ENCODE assay signal across 2 cellular contexts in the genomic region with DNA sequence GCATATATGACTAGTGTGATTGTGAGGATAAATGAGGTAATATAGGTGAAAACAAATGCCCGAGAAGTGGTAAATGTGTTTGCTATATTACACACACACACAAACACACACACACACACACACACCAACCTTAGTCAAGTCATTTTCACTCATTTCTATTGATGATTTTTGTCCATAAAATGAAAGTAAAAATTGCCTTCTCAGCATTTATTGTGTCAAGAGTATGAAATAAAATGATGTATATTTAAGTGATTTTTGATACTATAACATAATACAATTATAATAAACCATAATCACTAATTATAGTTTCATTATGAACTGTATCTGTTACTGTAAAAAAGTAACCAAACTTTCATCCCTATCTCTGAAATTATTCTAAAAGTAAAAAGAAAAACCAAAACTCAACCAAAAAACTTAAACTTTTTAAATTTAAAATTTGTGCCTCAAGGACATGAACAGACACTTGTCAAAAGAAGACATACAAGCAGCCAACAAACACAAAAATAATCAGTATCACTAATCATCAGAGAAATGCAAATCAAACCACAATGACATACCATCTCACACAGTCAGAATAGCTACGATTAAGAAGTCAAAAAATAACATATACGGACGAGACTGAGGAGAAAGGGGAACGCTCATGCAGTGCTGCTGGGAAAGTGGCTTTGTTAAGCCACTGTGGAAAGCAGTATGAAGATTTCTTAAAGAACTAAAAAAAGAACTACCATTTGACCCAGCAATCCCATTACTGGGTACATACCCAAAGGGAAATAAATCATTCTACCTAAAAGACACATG.
TF ChIP-seq lines count a peak whose summit lies in the region.

No MANE protein-coding gene starts in this region.

TF ChIP-seq in HepG2, 621 proteins besides CTCF, POLR2A, EP300 and RAD21:
- TF ChIP-seq MAFF (IDR thresholded peaks at IDR 0.05; ENCODE audit: low read depth, low read length) (peak; percentile 90), MAFK (conservative IDR thresholded peaks at IDR 0.05 in 1 of 2, IDR thresholded peaks at IDR 0.05 in 1 of 2; ENCODE audit: low read length in 2 of 2) (peak; percentile 87 to 95), GATAD2A (CRISPR knock-in tag; IDR thresholded peaks at IDR 0.05) (no peak)

TF ChIP-seq in GM12878, 131 proteins besides CTCF, POLR2A, EP300 and RAD21:
- TF ChIP-seq IKZF1 (conservative IDR thresholded peaks at IDR 0.05) (no peak), SP1 (IDR thresholded peaks at IDR 0.05; ENCODE audit: low read depth, low read length) (no peak), SMC3 (IDR thresholded peaks at IDR 0.05; ENCODE audit: borderline replicate concordance, low read length) (no peak), SMAD1 (IDR thresholded peaks at IDR 0.05; ENCODE audit: low read depth, partially characterized antibody) (no peak), SRF (IDR thresholded peaks at IDR 0.05; ENCODE audit: low read depth in 2 of 2, low read length in 2 of 2) (no peak), MTA2 (IDR thresholded peaks at IDR 0.05; ENCODE audit: low read depth) (no peak), HDGF (IDR thresholded peaks at IDR 0.05) (no peak), BHLHE40 (IDR thresholded peaks at IDR 0.05; ENCODE audit: borderline replicate concordance in 1 of 2, low read depth in 2 of 2, low read length in 1 of 2) (no peak), TCF3 (IDR thresholded peaks at IDR 0.05; ENCODE audit: borderline replicate concordance, insufficient read depth, low read depth, low read length) (no peak), RBBP5 (conservative IDR thresholded peaks at IDR 0.05) (no peak), CHD2 (IDR thresholded peaks at IDR 0.05; ENCODE audit: borderline replicate concordance, low read depth, low read length) (no peak), SPI1 (IDR thresholded peaks at IDR 0.05; ENCODE audit: borderline replicate concordance, insufficient read depth, low read depth, low read length) (no peak)
- TF ChIP-seq, protein P1, sequence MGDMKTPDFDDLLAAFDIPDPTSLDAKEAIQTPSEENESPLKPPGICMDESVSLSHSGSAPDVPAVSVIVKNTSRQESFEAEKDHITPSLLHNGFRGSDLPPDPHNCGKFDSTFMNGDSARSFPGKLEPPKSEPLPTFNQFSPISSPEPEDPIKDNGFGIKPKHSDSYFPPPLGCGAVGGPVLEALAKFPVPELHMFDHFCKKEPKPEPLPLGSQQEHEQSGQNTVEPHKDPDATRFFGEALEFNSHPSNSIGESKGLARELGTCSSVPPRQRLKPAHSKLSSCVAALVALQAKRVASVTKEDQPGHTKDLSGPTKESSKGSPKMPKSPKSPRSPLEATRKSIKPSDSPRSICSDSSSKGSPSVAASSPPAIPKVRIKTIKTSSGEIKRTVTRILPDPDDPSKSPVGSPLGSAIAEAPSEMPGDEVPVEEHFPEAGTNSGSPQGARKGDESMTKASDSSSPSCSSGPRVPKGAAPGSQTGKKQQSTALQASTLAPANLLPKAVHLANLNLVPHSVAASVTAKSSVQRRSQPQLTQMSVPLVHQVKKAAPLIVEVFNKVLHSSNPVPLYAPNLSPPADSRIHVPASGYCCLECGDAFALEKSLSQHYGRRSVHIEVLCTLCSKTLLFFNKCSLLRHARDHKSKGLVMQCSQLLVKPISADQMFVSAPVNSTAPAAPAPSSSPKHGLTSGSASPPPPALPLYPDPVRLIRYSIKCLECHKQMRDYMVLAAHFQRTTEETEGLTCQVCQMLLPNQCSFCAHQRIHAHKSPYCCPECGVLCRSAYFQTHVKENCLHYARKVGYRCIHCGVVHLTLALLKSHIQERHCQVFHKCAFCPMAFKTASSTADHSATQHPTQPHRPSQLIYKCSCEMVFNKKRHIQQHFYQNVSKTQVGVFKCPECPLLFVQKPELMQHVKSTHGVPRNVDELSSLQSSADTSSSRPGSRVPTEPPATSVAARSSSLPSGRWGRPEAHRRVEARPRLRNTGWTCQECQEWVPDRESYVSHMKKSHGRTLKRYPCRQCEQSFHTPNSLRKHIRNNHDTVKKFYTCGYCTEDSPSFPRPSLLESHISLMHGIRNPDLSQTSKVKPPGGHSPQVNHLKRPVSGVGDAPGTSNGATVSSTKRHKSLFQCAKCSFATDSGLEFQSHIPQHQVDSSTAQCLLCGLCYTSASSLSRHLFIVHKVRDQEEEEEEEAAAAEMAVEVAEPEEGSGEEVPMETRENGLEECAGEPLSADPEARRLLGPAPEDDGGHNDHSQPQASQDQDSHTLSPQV (IDR thresholded peaks at IDR 0.05), result no peak
